In the genomic region with DNA sequence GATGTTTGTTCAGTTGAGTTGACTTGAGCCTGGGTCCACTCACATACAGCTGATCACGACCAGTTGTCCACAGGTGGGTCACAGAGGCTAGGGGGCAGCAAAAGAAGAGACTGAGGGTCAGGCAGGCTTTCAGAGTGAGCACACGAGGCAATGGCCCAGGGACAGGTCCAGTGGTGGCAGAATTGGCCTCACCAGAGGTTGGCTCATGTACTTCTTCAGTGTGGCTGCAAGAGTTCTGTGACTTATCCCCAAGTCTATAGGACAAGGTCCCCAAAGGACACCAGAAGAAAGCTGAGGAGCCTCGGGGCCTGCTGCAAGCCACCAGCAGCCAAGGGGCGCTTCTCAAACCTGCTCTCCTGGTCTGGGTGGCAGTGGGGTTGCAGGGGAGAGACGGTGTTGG, we compare ENCODE assay signal across 28 cellular contexts.
"Had no signal": no experiment of that assay in that cellular context is flagged by ENCODE, and none has a peak within 500 bp of the region (broad histone marks: within the 10 kb centered on the region; RNA-seq: fewer than 3 reads in every experiment).

No MANE protein-coding gene starts in this region.

- H3K9me3 ChIP-seq: colonic mucosa, esophagus muscularis mucosa, esophagus squamous epithelium, gastrocnemius medialis, gastroesophageal sphincter, heart left ventricle had no signal

- ATAC-seq: effector memory CD8-positive, alpha-beta T cell; esophagus mucosa; foreskin keratinocyte; gastrocnemius medialis; gastroesophageal sphincter; heart left ventricle had no signal

- H3K36me3 ChIP-seq: colonic mucosa, esophagus muscularis mucosa, esophagus squamous epithelium, gastrocnemius medialis, gastroesophageal sphincter, heart left ventricle had no signal

- H3K9me3 Mint-ChIP-seq: dendritic cell treated with granulocyte-macrophage colony-stimulating factor and Interleukin-4, amounts not matched to agents 40 ng/mL and 50 ng/mL, for 4 days; effector memory CD8-positive, alpha-beta T cell; endodermal cell had no signal

- H3K4me3 ChIP-seq: colonic mucosa, coronary artery, dorsolateral prefrontal cortex, esophagus muscularis mucosa, esophagus squamous epithelium, gastrocnemius medialis, gastroesophageal sphincter, heart left ventricle had no signal

- DNase-seq: colonic mucosa; cortex of kidney; dermis blood vessel endothelial cell; dorsolateral prefrontal cortex; effector CD4-positive, alpha-beta T cell; effector CD8-positive, alpha-beta T cell; effector memory CD4-positive, alpha-beta T cell; effector memory CD8-positive, alpha-beta T cell; endodermal cell; erythroblast; esophagus squamous epithelium; foreskin fibroblast; foreskin keratinocyte; foreskin melanocyte; gastrocnemius medialis; glutamatergic neuron; head of caudate nucleus; heart left ventricle had no signal

- H3K27me3 Mint-ChIP-seq: dendritic cell treated with granulocyte-macrophage colony-stimulating factor and Interleukin-4, amounts not matched to agents 40 ng/mL and 50 ng/mL, for 4 days had no signal

- H3K27me3 ChIP-seq: colonic mucosa, gastrocnemius medialis had no signal

- H3K4me1 ChIP-seq: colonic mucosa, esophagus muscularis mucosa, esophagus squamous epithelium, foreskin keratinocyte, gastrocnemius medialis, gastroesophageal sphincter, heart left ventricle had no signal

- H3K4me1 Mint-ChIP-seq: endodermal cell had no signal

- H3K27ac ChIP-seq: colonic mucosa, coronary artery, dorsolateral prefrontal cortex, epithelial cell of prostate, esophagus muscularis mucosa, esophagus squamous epithelium, foreskin keratinocyte, gastrocnemius medialis, gastroesophageal sphincter, heart left ventricle had no signal

- H3K4me3 Mint-ChIP-seq: dendritic cell treated with granulocyte-macrophage colony-stimulating factor and Interleukin-4, amounts not matched to agents 40 ng/mL and 50 ng/mL, for 4 days; effector memory CD8-positive, alpha-beta T cell; endodermal cell had no signal

- FAIRE-seq: colon, endometrium, endothelial cell of umbilical vein, frontal cortex had no signal

- H3K27ac Mint-ChIP-seq: dendritic cell treated with granulocyte-macrophage colony-stimulating factor and Interleukin-4, amounts not matched to agents 40 ng/mL and 50 ng/mL, for 4 days; effector memory CD8-positive, alpha-beta T cell; endodermal cell had no signal
